In the genomic region with DNA sequence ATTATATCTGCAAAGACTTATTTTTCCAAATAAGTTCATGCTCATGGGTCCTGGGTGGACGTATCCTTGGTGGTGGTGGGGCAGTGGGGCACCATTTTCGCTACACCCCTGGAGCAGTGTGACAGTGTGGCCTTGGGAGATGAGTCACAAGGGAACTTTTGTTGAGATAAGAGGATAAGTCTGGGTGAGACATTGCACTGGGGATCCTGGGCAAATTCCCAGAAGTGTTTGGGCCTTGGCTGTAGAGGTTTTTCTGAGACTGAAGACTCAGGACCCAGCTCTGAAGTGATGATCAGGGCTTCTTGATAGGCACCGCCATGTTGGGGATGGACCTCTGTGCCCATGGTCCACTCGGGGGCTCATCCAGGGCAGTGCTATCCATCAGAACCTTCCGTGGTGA, we compare ENCODE assay signal across 18 cellular contexts.
DNase-seq lines count a peak whose midpoint lies in the region; ATAC-seq and TF ChIP-seq lines count a peak whose summit lies in the region.
"Had no signal": no experiment of that assay in that cellular context is flagged by ENCODE, and none has a peak within 500 bp of the region (broad histone marks: within the 10 kb centered on the region; RNA-seq: fewer than 3 reads in every experiment).

No MANE protein-coding gene starts in this region.

- H3K36me3 ChIP-seq in lower lobe of right lung = no peaks in the 10 kb centered on the region
- H3K36me3 ChIP-seq: right lobe of liver, vagina had no signal

- no peak overlapping the region for H3K4me3 ChIP-seq in fibroblast of the aortic adventitia (ENCODE audit: low read depth, low read length)
- H3K4me3 ChIP-seq in lower lobe of right lung = no peak overlapping the region
- H3K4me3 ChIP-seq: right lobe of liver, vagina had no signal

- H3K4me1 ChIP-seq in lower lobe of right lung = peaks cover 10% of the 10 kb centered on the region

- DNase-seq in ELR (ENCODE audit: low read depth) (peak; percentile 50), RPMI7951 (ENCODE audit: low read depth) (peak; percentile 78), fibroblast of the aortic adventitia (ENCODE audit: low read depth) (peak; percentile 29), GM13977 (ENCODE audit: low spot score) (no peak), lower lobe of right lung (no peak), NCI-H2029 (lab: John Stamatoyannopoulos, UW) (no peak)
- peak; percentile 18 for DNase-seq in stimulated activated CD8-positive, alpha-beta memory T cell treated with anti-CD3 and anti-CD28 coated beads, Interleukin-4, amount 100 ng/mL, for 48 hours
- DNase-seq: foreskin keratinocyte, left colon, NCI-H1092, NCI-H2107, NCI-H524, occipital lobe, T-helper 17 cell had no signal

- in situ Hi-C loops in GM13977 (cut with MboI; ENCODE audit: low pct_unique_long_range_greater_than_20kb, low sequenced_read_pairs, unreplicated experiment) = no loop called here

- TF ChIP-seq CTCF in fibroblast of the aortic adventitia (IDR thresholded peaks at IDR 0.05; ENCODE audit: insufficient read depth, low read length) (no peak), GM13977 (IDR thresholded peaks at IDR 0.05; ENCODE audit: extremely low read depth, insufficient read depth, missing control alignments) (no peak), lower lobe of right lung (IDR thresholded peaks at IDR 0.05) (no peak)

- intact Hi-C loops in lower lobe of right lung (cut with DNase I) = no loop called here

- H3K27me3 ChIP-seq in lower lobe of right lung (ENCODE audit: low read depth) = no peaks in the 10 kb centered on the region
- H3K27me3 ChIP-seq: foreskin keratinocyte, right lobe of liver, vagina had no signal

- no peak overlapping the region for H3K27ac ChIP-seq in lower lobe of right lung
- H3K27ac ChIP-seq: foreskin keratinocyte, KMS-11, right lobe of liver, vagina had no signal

- ATAC-seq in lower lobe of right lung = no peak
- ATAC-seq: foreskin keratinocyte, left colon, right lobe of liver, T-helper 17 cell had no signal

- H3K9me3 ChIP-seq in lower lobe of right lung = no peaks in the 10 kb centered on the region
- H3K9me3 ChIP-seq: Caco-2, right lobe of liver, vagina had no signal

Comparison
In these comparisons a context has a peak if more than half of its experiments do, and no peak if none do; other contexts are left out.
1. DNase-seq: peak in ELR (single experiment), RPMI7951 (single experiment), fibroblast of the aortic adventitia (single experiment) and stimulated activated CD8-positive, alpha-beta memory T cell treated with anti-CD3 and anti-CD28 coated beads, Interleukin-4, amount 100 ng/mL, for 48 hours (single experiment); none in GM13977 (single experiment), lower lobe of right lung (single experiment) and NCI-H2029 (single experiment).